In the genomic region with DNA sequence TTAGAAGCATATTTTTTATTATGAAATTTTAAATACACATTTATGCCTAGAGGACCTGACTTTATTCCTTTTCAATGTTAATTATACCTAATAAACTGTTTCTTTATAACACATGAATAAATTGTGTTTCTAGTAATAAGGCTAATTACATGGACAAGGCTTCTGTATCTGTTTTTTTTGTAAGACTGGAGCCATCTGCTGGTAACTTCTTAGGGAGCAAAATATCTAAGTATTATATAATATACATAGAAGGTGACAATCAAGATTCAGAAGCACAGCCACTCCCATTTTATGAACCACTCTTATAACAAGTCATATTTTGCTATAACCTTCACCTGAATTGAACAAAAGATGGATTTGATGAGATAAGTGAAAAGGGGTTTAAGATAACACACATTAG, we compare ENCODE assay signal across 10 cellular contexts.
A peak's percentile ranks its signal among the peaks of the same experiment; 100 is the strongest.
DNase-seq lines count a peak whose midpoint lies in the region; ATAC-seq, FAIRE-seq and TF ChIP-seq lines count a peak whose summit lies in the region.
"Had no signal": no experiment of that assay in that cellular context is flagged by ENCODE, and none has a peak within 500 bp of the region (broad histone marks: within the 10 kb centered on the region; RNA-seq: fewer than 3 reads in every experiment).

No MANE protein-coding gene starts in this region.

- TF ChIP-seq POLR2A in HepG2 (IDR thresholded peaks at IDR 0.05; ENCODE audit: insufficient read depth in 1 of 2, low read depth in 2 of 2, low read length in 2 of 2) (no peak), tibial nerve (IDR thresholded peaks at IDR 0.05) (no peak)

- H2AFZ ChIP-seq in SU-DHL-6 (ENCODE audit: low read depth, low read length, severe bottlenecking) (no peak overlapping the region), HepG2 (ENCODE audit: low read length) (no peak overlapping the region)

- H3K79me2 ChIP-seq in DOHH2 (ENCODE audit: control insufficient read depth, low read length) (no peaks in the 10 kb centered on the region), SU-DHL-6 (ENCODE audit: insufficient read depth, low read length) (no peaks in the 10 kb centered on the region), HepG2 (ENCODE audit: insufficient read depth, low read length) (no peaks in the 10 kb centered on the region)

- DNase-seq in Kasumi-1 (lab: John Stamatoyannopoulos, UW): peak; percentile 82 to 93
- peak; percentile 28 for DNase-seq in HepG2 (ENCODE audit: low spot score)
- DNase-seq in tibial nerve (ENCODE audit: low spot score in 2 of 2): no peak
- DNase-seq: activated naive CD8-positive, alpha-beta T cell treated with anti-CD3 and anti-CD28 coated beads, Interleukin-2, amount 50 U/mL, for 24 hours had no signal

- TF ChIP-seq RAD21 in HepG2 (CRISPR knock-in tag; IDR thresholded peaks at IDR 0.05): no peak

- H3K4me2 ChIP-seq in DOHH2 (ENCODE audit: low read length) (no peak overlapping the region), SU-DHL-6 (ENCODE audit: low read depth, low read length, poor library complexity, severe bottlenecking) (no peak overlapping the region), HepG2 (ENCODE audit: low read depth, low read length) (no peak overlapping the region)
- H3K4me2 ChIP-seq: smooth muscle cell had no signal

- H3K9me2 ChIP-seq in DOHH2 (replicated peaks; ENCODE audit: control insufficient read depth, low read length) (no peaks in the 10 kb centered on the region), SU-DHL-6 (replicated peaks; ENCODE audit: insufficient read depth, low read length) (no peaks in the 10 kb centered on the region)

- H3K9me3 ChIP-seq in DOHH2 (ENCODE audit: control insufficient read depth, insufficient read depth, low read length) (no peaks in the 10 kb centered on the region), SU-DHL-6 (ENCODE audit: insufficient read depth, low read length) (no peaks in the 10 kb centered on the region), HepG2 (ENCODE audit: low read length) (no peaks in the 10 kb centered on the region), tibial nerve (peaks cover 0 to 4% (median 0%) of the 10 kb centered on the region in 4 donors)

- intact Hi-C loops in HepG2 (cut with micrococcal nuclease; ENCODE audit: unreplicated experiment): no loop called here

- POLR2A ChIA-PET in HepG2 (lab: Yijun Ruan, JAX): no interaction called here

- in situ Hi-C loops in HepG2 (cut with HindIII; ENCODE audit: extremely low pct_ligation_motif_present, low pct_unique_long_range_greater_than_20kb): no loop called here

- peaks cover 9% of the 10 kb centered on the region; the same call in 1 of the 2 replicates for H3K27me3 ChIP-seq in DOHH2 (ENCODE audit: control insufficient read depth, low read length)
- no peaks in the 10 kb centered on the region for H3K27me3 ChIP-seq in SU-DHL-6 (ENCODE audit: low read length)
- H3K27me3 ChIP-seq in HepG2 (ENCODE audit: control insufficient read depth in 1 of 2, insufficient read depth in 2 of 2, low read length in 2 of 2): no peaks in the 10 kb centered on the region
- no peaks in the 10 kb centered on the region for H3K27me3 ChIP-seq in tibial nerve

- CTCF ChIA-PET in HepG2 (lab: Yijun Ruan, JAX; ENCODE audit: low intra/inter-chr PET ratio, low total read pairs): no interaction called here

- ATAC-seq in HepG2 (no peak), HG03196 (IDR thresholded peaks at IDR 0.05; ENCODE audit: unreplicated experiment) (no peak), HG03469 (IDR thresholded peaks at IDR 0.05; ENCODE audit: unreplicated experiment) (no peak), GM18517 (IDR thresholded peaks at IDR 0.05; ENCODE audit: unreplicated experiment) (no peak)
- ATAC-seq: activated naive CD8-positive, alpha-beta T cell treated with anti-CD3 and anti-CD28 coated beads, Interleukin-2, amount 50 U/mL, for 24 hours had no signal

- H4K20me1 ChIP-seq in DOHH2 (ENCODE audit: control insufficient read depth, insufficient read depth, low read depth, low read length): no peaks in the 10 kb centered on the region
- no peaks in the 10 kb centered on the region for H4K20me1 ChIP-seq in SU-DHL-6 (ENCODE audit: low read depth, low read length)
- H4K20me1 ChIP-seq in HepG2 (ENCODE audit: insufficient read depth, low read length): no peaks in the 10 kb centered on the region

- H3K4me3 ChIP-seq in DOHH2 (ENCODE audit: low read length) (no peak overlapping the region), SU-DHL-6 (ENCODE audit: insufficient read depth, low read length, poor library complexity, severe bottlenecking) (no peak overlapping the region), HepG2 (replicated peaks in 1 of 3; ENCODE audit: insufficient read depth in 1 of 3, low read depth in 2 of 3, low read length in 3 of 3) (no peak overlapping the region), tibial nerve (no peak overlapping the region)
- H3K4me3 ChIP-seq: smooth muscle cell had no signal

- H3K27ac ChIP-seq in DOHH2 (ENCODE audit: low read depth, low read length) (no peak overlapping the region), SU-DHL-6 (ENCODE audit: low read depth, low read length) (no peak overlapping the region), HepG2 (ENCODE audit: extremely low read length, insufficient read depth, low read length) (no peak overlapping the region), tibial nerve (no peak overlapping the region)

- BruUV-seq in HepG2 (replicated peaks; lab: Mats Ljungman, UMichigan): no TSS peak

- TF ChIP-seq EP300 in HepG2 (IDR thresholded peaks at IDR 0.05; ENCODE audit: low read depth in 2 of 2, low read length in 2 of 2): no peak
- TF ChIP-seq EP300 in HepG2 (CRISPR knock-in tag; IDR thresholded peaks at IDR 0.05; ENCODE audit: borderline replicate concordance): no peak
- TF ChIP-seq EP300 in tibial nerve (IDR thresholded peaks at IDR 0.05): no peak

- H3K4me1 ChIP-seq in DOHH2 (ENCODE audit: control insufficient read depth, low read length) (no peaks in the 10 kb centered on the region), HepG2 (ENCODE audit: insufficient read depth, low read length) (no peaks in the 10 kb centered on the region), tibial nerve (no peaks in the 10 kb centered on the region)

- H3F3A ChIP-seq in DOHH2 (ENCODE audit: control insufficient read depth, insufficient read depth) (no peaks in the 10 kb centered on the region), SU-DHL-6 (ENCODE audit: insufficient read depth) (no peaks in the 10 kb centered on the region)

- H3K9ac ChIP-seq in SU-DHL-6 (ENCODE audit: low read length) (no peak overlapping the region), HepG2 (ENCODE audit: insufficient read depth, low read depth, low read length) (no peak overlapping the region)

- TF ChIP-seq CTCF in DOHH2 (IDR thresholded peaks at IDR 0.05; ENCODE audit: low read depth, low read length, poor library complexity, severe bottlenecking): peak; percentile 35
- peak; percentile 54 for TF ChIP-seq CTCF in SU-DHL-6 (IDR thresholded peaks at IDR 0.05; ENCODE audit: insufficient read depth, low read length, poor library complexity, severe bottlenecking)
- TF ChIP-seq CTCF in HepG2 (CRISPR knock-in tag; IDR thresholded peaks at IDR 0.05): peak; percentile 40
- TF ChIP-seq CTCF in tibial nerve (IDR thresholded peaks at IDR 0.05): no peak

- FAIRE-seq in HepG2 (lab: Jason Lieb, UNC): no peak

- H3K36me3 ChIP-seq in DOHH2 (ENCODE audit: control insufficient read depth, low read length): no peaks in the 10 kb centered on the region
- H3K36me3 ChIP-seq in SU-DHL-6 (ENCODE audit: low read length): no peaks in the 10 kb centered on the region
- no peaks in the 10 kb centered on the region for H3K36me3 ChIP-seq in HepG2 (replicated peaks in 1 of 2; ENCODE audit: control insufficient read depth in 1 of 2, insufficient read depth in 2 of 2, low read length in 2 of 2)
- H3K36me3 ChIP-seq in tibial nerve: no peaks in the 10 kb centered on the region

TF ChIP-seq in HepG2, 621 proteins besides CTCF, POLR2A, EP300 and RAD21:
- TF ChIP-seq ZFP36 (IDR thresholded peaks at IDR 0.05; ENCODE audit: borderline replicate concordance, low read depth, low read length, partially characterized antibody) (no peak), SMARCE1 (IDR thresholded peaks at IDR 0.05; ENCODE audit: borderline replicate concordance) (no peak), STAG1 (CRISPR knock-in tag; IDR thresholded peaks at IDR 0.05) (peak; percentile 42)

Comparison
In these comparisons a context has a peak if more than half of its experiments do, and no peak if none do; other contexts are left out.
1. CTCF ChIP-seq: peak in DOHH2 (single experiment), SU-DHL-6 (single experiment) and HepG2 (single experiment); none in tibial nerve (0 of 5).
2. DNase-seq: peak in Kasumi-1 (2 of 2) and HepG2 (single experiment); none in tibial nerve (0 of 2).